9 cellular contexts compared by ENCODE assay signal in genomic region chr12:14950421-14950820, GRCh38. TPM values are rescaled to one million over a fixed set of nuclear protein-coding genes. Genes with fewer than 3 reads are reported as not detected.
DNase-seq lines count a peak whose midpoint lies in the region; ATAC-seq and TF ChIP-seq lines count a peak whose summit lies in the region.
"Had no signal": no experiment of that assay in that cellular context is flagged by ENCODE, and none has a peak within 500 bp of the region (broad histone marks: within the 10 kb centered on the region; RNA-seq: fewer than 3 reads in every experiment).

No MANE protein-coding gene starts in this region.

- CTCF ChIA-PET in Calu3 (lab: Charles Lee): no interaction called here

- no peak for DNase-seq in Calu3
- peak; percentile 20 for DNase-seq in activated naive CD4-positive, alpha-beta T cell treated with anti-CD3 and anti-CD28 coated beads, Interleukin-2, amount 50 U/mL, for 16 hours
- no peak for DNase-seq in NCI-H187 (lab: John Stamatoyannopoulos, UW)
- no peak for DNase-seq in NCI-H1417 (lab: John Stamatoyannopoulos, UW)
- DNase-seq in hypothalamus (lab: John Stamatoyannopoulos, UW): no peak

- intact Hi-C loops in Calu3 (cut with micrococcal nuclease; ENCODE audit: unreplicated experiment): no loop called here

- H3K9me3 Mint-ChIP-seq in Calu3 (ENCODE audit: low read depth, unreplicated experiment): no peaks in the 10 kb centered on the region
- no peaks in the 10 kb centered on the region for H3K9me3 Mint-ChIP-seq in nephron

- TF ChIP-seq CTCF in Calu3 (IDR thresholded peaks at IDR 0.05; ENCODE audit: unreplicated experiment) (no peak), nephron (IDR thresholded peaks at IDR 0.05; ENCODE audit: unreplicated experiment in 3 of 3) (no peak)

- H3K36me3 Mint-ChIP-seq in Calu3 (ENCODE audit: insufficient read depth, unreplicated experiment) (no peaks in the 10 kb centered on the region), nephron (ENCODE audit: low read depth) (no peaks in the 10 kb centered on the region)

- H3K4me1 Mint-ChIP-seq in Calu3 (ENCODE audit: low read depth, unreplicated experiment): peaks cover 62% of the 10 kb centered on the region
- peaks cover 33% of the 10 kb centered on the region for H3K4me1 Mint-ChIP-seq in nephron

- H3K27me3 Mint-ChIP-seq in Calu3 (ENCODE audit: unreplicated experiment) (no peaks in the 10 kb centered on the region), nephron (ENCODE audit: low read depth) (no peaks in the 10 kb centered on the region)

- ATAC-seq in HG02870 (IDR thresholded peaks at IDR 0.05; ENCODE audit: unreplicated experiment): peak; percentile 23
- no peak for ATAC-seq in GM19397 (IDR thresholded peaks at IDR 0.05; ENCODE audit: unreplicated experiment)
- ATAC-seq: left lobe of liver had no signal

- H3K4me3 Mint-ChIP-seq in Calu3 (ENCODE audit: low read depth, unreplicated experiment): no peak overlapping the region
- no peak overlapping the region for H3K4me3 Mint-ChIP-seq in nephron

- BruUV-seq in Calu3 (replicated peaks; lab: Mats Ljungman, UMichigan): no TSS peak

- H3K27ac Mint-ChIP-seq in Calu3 (ENCODE audit: unreplicated experiment) (peak overlapping the region; percentile 71), nephron (peak overlapping the region; percentile 97 to 98 (median 97))

RNA-seq across cellular contexts. Expression of gene ARHGDIB, which starts 11.0 kb away (rescaled TPM):
- total RNA-seq in Calu3 (2022): 23.5 and 23.6 TPM in 2 replicates

RNA-seq across cellular contexts. Expression of gene ERP27, which starts 12.1 kb away (rescaled TPM):
- 0.17 and 2.3 TPM in 2 replicates for total RNA-seq in Calu3 (2022)

RNA-seq across cellular contexts. Expression of gene PDE6H, which starts 22.4 kb away (rescaled TPM):
- total RNA-seq in Calu3 (2022): not detected in 2 replicates
- total RNA-seq: left lobe of liver had no signal
